In the genomic region with DNA sequence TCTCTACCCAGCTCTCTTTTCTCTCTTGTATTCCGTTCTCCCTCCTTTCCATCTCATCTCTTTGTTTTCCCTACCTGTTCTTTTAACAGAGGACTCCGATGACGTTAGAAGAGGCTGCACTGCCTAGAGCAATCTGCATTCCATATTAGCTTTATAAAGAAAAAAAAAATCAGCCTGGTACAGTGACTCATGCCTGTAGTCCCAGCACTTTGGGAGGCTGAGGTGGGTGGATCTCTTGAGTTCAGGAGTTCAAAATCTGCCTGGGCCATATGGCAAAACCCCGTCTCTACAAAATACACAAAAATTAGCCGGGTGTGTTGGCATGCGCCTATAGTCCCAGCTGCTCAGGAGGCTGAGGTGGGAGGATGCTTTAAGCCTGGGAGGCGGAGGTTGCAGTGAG, we compare ENCODE assay signal across 19 cellular contexts. TPM values are rescaled to one million over a fixed set of nuclear protein-coding genes. Genes with fewer than 3 reads are reported as not detected.
DNase-seq lines count a peak whose midpoint lies in the region; ATAC-seq and TF ChIP-seq lines count a peak whose summit lies in the region.
"Had no signal": no experiment of that assay in that cellular context is flagged by ENCODE, and none has a peak within 500 bp of the region (broad histone marks: within the 10 kb centered on the region; RNA-seq: fewer than 3 reads in every experiment).

No MANE protein-coding gene starts in this region.

- H3K56ac ChIP-seq in mesendoderm (ENCODE audit: low read length) = no peak overlapping the region

- no peak overlapping the region for H3K4me3 ChIP-seq in breast epithelium
- no peak overlapping the region for H3K4me3 ChIP-seq in mesendoderm (ENCODE audit: low read length)
- H3K4me3 ChIP-seq: lung had no signal

- H3K4me3 Mint-ChIP-seq in MCF 10A (ENCODE audit: unreplicated experiment) (no peak overlapping the region), glutamatergic neuron (ENCODE audit: unreplicated experiment) (no peak overlapping the region)
- no peak overlapping the region for H3K4me3 Mint-ChIP-seq in CD4-positive, alpha-beta T cell
- H3K4me3 Mint-ChIP-seq: activated naive CD8-positive, alpha-beta T cell; CD14-positive monocyte; central memory CD8-positive, alpha-beta T cell; naive thymus-derived CD8-positive, alpha-beta T cell; stimulated activated effector memory CD8-positive, alpha-beta T cell treated with anti-CD3 and anti-CD28 coated beads, Interleukin-12 subunit alpha, Interleukin-12 subunit beta, amount 100 ng/mL, for 72 hours had no signal

- H3K18ac ChIP-seq in mesendoderm (ENCODE audit: low read length) = no peak overlapping the region

- no peak overlapping the region for H3K4me2 ChIP-seq in mesendoderm (ENCODE audit: low read length)

- no peak overlapping the region for H3K23ac ChIP-seq in mesendoderm (ENCODE audit: low read length)

- peak; percentile 66 for DNase-seq in MCF 10A (ENCODE audit: unreplicated experiment)
- DNase-seq in breast epithelium (ENCODE audit: low spot score in 2 of 2) = no peak
- DNase-seq in caudate nucleus (lab: John Stamatoyannopoulos, UW) = peak in 12 of 61 donors; percentile 21 to 74 (median 30)
- DNase-seq in glutamatergic neuron = no peak
- DNase-seq in CD4-positive, alpha-beta T cell = no peak
- DNase-seq in mesendoderm = no peak
- DNase-seq: activated CD8-positive, alpha-beta memory T cell treated with anti-CD3 and anti-CD28 coated beads for 24 hours; DMS79; effector memory CD4-positive, alpha-beta T cell; naive thymus-derived CD8-positive, alpha-beta T cell; stimulated activated CD4-positive, alpha-beta T cell treated with anti-CD3 and anti-CD28 coated beads, Interleukin-12 subunit alpha, Interleukin-12 subunit beta, amount 100 ng/mL, for 4 hours; WERI-Rb-1 had no signal

- CTCF ChIA-PET in MCF 10A (lab: Yijun Ruan, JAX) = interaction anchor here (0.8 to 1.9 kb wide), 4 partner anchors 30 to 209 kb away, joined by 3 to 6 read pairs (median 4); no protein-coding TSS in a partner anchor
- CTCF ChIA-PET in CD4-positive, alpha-beta T cell (lab: Charles Lee) = no interaction called here

- H3K36me3 Mint-ChIP-seq in MCF 10A (ENCODE audit: insufficient read depth, unreplicated experiment) (no peaks in the 10 kb centered on the region), glutamatergic neuron (ENCODE audit: unreplicated experiment) (peaks cover 4% of the 10 kb centered on the region)
- no peaks in the 10 kb centered on the region for H3K36me3 Mint-ChIP-seq in CD4-positive, alpha-beta T cell (ENCODE audit: low read depth)
- H3K36me3 Mint-ChIP-seq: activated naive CD8-positive, alpha-beta T cell; naive thymus-derived CD8-positive, alpha-beta T cell; stimulated activated effector memory CD8-positive, alpha-beta T cell treated with anti-CD3 and anti-CD28 coated beads, Interleukin-12 subunit alpha, Interleukin-12 subunit beta, amount 100 ng/mL, for 72 hours had no signal

- no peak overlapping the region for H2BK5ac ChIP-seq in mesendoderm (ENCODE audit: low read length)

- no peak overlapping the region for H4K8ac ChIP-seq in mesendoderm (ENCODE audit: low read depth, low read length)

- BruUV-seq in MCF 10A (replicated peaks; lab: Mats Ljungman, UMichigan) = no TSS peak

- H3K27ac Mint-ChIP-seq in MCF 10A (ENCODE audit: low read depth, unreplicated experiment) = peak overlapping the region; percentile 52
- peak overlapping the region; percentile 89 for H3K27ac Mint-ChIP-seq in glutamatergic neuron (ENCODE audit: unreplicated experiment)
- no peak overlapping the region for H3K27ac Mint-ChIP-seq in CD4-positive, alpha-beta T cell
- H3K27ac Mint-ChIP-seq: activated naive CD8-positive, alpha-beta T cell; stimulated activated effector memory CD8-positive, alpha-beta T cell treated with anti-CD3 and anti-CD28 coated beads, Interleukin-12 subunit alpha, Interleukin-12 subunit beta, amount 100 ng/mL, for 72 hours had no signal

- H3K9ac ChIP-seq in mesendoderm (ENCODE audit: low read length) = no peak overlapping the region

- H3K9me3 Mint-ChIP-seq in MCF 10A (ENCODE audit: unreplicated experiment) = peaks cover 6% of the 10 kb centered on the region
- peaks cover 8% of the 10 kb centered on the region for H3K9me3 Mint-ChIP-seq in glutamatergic neuron (ENCODE audit: unreplicated experiment)
- H3K9me3 Mint-ChIP-seq in CD4-positive, alpha-beta T cell = no peaks in the 10 kb centered on the region
- H3K9me3 Mint-ChIP-seq: stimulated activated effector memory CD8-positive, alpha-beta T cell treated with anti-CD3 and anti-CD28 coated beads, Interleukin-12 subunit alpha, Interleukin-12 subunit beta, amount 100 ng/mL, for 72 hours had no signal

- H3K4ac ChIP-seq in mesendoderm (ENCODE audit: low read depth, low read length) = no peak overlapping the region

- H2BK120ac ChIP-seq in mesendoderm (ENCODE audit: low read depth, low read length) = no peak overlapping the region

- TF ChIP-seq POLR2A in breast epithelium (IDR thresholded peaks at IDR 0.05) = no peak

- H2BK15ac ChIP-seq in mesendoderm (replicated peaks; ENCODE audit: low read depth) = no peak overlapping the region

- H3K79me1 ChIP-seq in mesendoderm (ENCODE audit: low read length) = peaks cover 21% of the 10 kb centered on the region

- H4K5ac ChIP-seq in mesendoderm (ENCODE audit: low read length) = no peak overlapping the region

- no peaks in the 10 kb centered on the region for H3K9me3 ChIP-seq in breast epithelium
- no peaks in the 10 kb centered on the region for H3K9me3 ChIP-seq in CD4-positive, alpha-beta T cell (ENCODE audit: control insufficient read depth, low read length)

- H3K27me3 Mint-ChIP-seq in MCF 10A (ENCODE audit: insufficient read depth, unreplicated experiment) = no peaks in the 10 kb centered on the region
- peaks cover 5% of the 10 kb centered on the region for H3K27me3 Mint-ChIP-seq in glutamatergic neuron (ENCODE audit: unreplicated experiment)
- no peaks in the 10 kb centered on the region for H3K27me3 Mint-ChIP-seq in CD4-positive, alpha-beta T cell

- H3K27ac ChIP-seq in breast epithelium (no peak overlapping the region), caudate nucleus (ENCODE audit: low read depth, low read length) (peak overlapping the region; percentile 50), mesendoderm (ENCODE audit: low read depth, low read length) (no peak overlapping the region)
- H3K27ac ChIP-seq in CD4-positive, alpha-beta T cell (ENCODE audit: low read depth, low read length) = no peak overlapping the region

- ATAC-seq in CD4-positive, alpha-beta T cell (ENCODE audit: poor library complexity) = no peak
- ATAC-seq in GM19395 (IDR thresholded peaks at IDR 0.05; ENCODE audit: unreplicated experiment) = no peak
- ATAC-seq in GM18520 (IDR thresholded peaks at IDR 0.05; ENCODE audit: unreplicated experiment) = no peak
- ATAC-seq: naive thymus-derived CD8-positive, alpha-beta T cell; stimulated activated effector memory CD8-positive, alpha-beta T cell treated with anti-CD3 and anti-CD28 coated beads, Interleukin-12 subunit alpha, Interleukin-12 subunit beta, amount 100 ng/mL, for 72 hours had no signal

- TF ChIP-seq CTCF in MCF 10A (IDR thresholded peaks at IDR 0.05; ENCODE audit: unreplicated experiment) (no peak), breast epithelium (IDR thresholded peaks at IDR 0.05) (no peak), glutamatergic neuron (IDR thresholded peaks at IDR 0.05; ENCODE audit: partially characterized antibody, unreplicated experiment) (no peak)
- no peak for TF ChIP-seq CTCF in CD4-positive, alpha-beta T cell (IDR thresholded peaks at IDR 0.05)

- H3K27me3 ChIP-seq in breast epithelium (peaks cover 0 to 3% of the 10 kb centered on the region in 2 donors), mesendoderm (ENCODE audit: insufficient read depth, low read length, poor library complexity) (no peaks in the 10 kb centered on the region)
- H3K27me3 ChIP-seq in CD4-positive, alpha-beta T cell (ENCODE audit: control insufficient read depth, insufficient read depth, low read length) = no peaks in the 10 kb centered on the region

- no CpG with 5 or more reads among the region's 7 CpGs for WGBS in mesendoderm (ENCODE audit: extremely low coverage, insufficient coverage, low lambda C conversion rate)

- intact Hi-C loops in MCF 10A (cut with micrococcal nuclease) (no loop called here), breast epithelium (cut with DNase I; ENCODE audit: low total_unique reads) (no loop called here)
- intact Hi-C loops in CD4-positive, alpha-beta T cell (cut with DNase I, micrococcal nuclease) = no loop called here

- H3K4me1 ChIP-seq in breast epithelium (no peaks in the 10 kb centered on the region), mesendoderm (ENCODE audit: control insufficient read depth, low read depth, low read length) (no peaks in the 10 kb centered on the region)

- H3K4me1 Mint-ChIP-seq in MCF 10A (ENCODE audit: insufficient read depth, unreplicated experiment) (peaks cover 32% of the 10 kb centered on the region), glutamatergic neuron (ENCODE audit: low read depth, unreplicated experiment) (peaks cover 39% of the 10 kb centered on the region)
- H3K4me1 Mint-ChIP-seq in CD4-positive, alpha-beta T cell (ENCODE audit: low read depth) = no peaks in the 10 kb centered on the region
- H3K4me1 Mint-ChIP-seq: central memory CD8-positive, alpha-beta T cell; stimulated activated effector memory CD8-positive, alpha-beta T cell treated with anti-CD3 and anti-CD28 coated beads, Interleukin-12 subunit alpha, Interleukin-12 subunit beta, amount 100 ng/mL, for 72 hours had no signal

- POLR2A ChIA-PET in MCF 10A (lab: Yijun Ruan, JAX) = interaction anchor here (0.6 to 1.5 kb wide), 4 partner anchors 32 to 209 kb away, joined by 3 to 7 read pairs (median 3); no protein-coding TSS in a partner anchor
- POLR2A ChIA-PET in CD4-positive, alpha-beta T cell (lab: Charles Lee) = no interaction called here

- no peak overlapping the region for H2AK5ac ChIP-seq in mesendoderm (ENCODE audit: low read length)

- peaks cover 19% of the 10 kb centered on the region for H3K79me2 ChIP-seq in mesendoderm (ENCODE audit: control insufficient read depth, insufficient read depth, low read length)

- H3K36me3 ChIP-seq in breast epithelium (no peaks in the 10 kb centered on the region), mesendoderm (ENCODE audit: control insufficient read depth, insufficient read depth, low read length) (peaks cover 2% of the 10 kb centered on the region)

RNA-seq across cellular contexts. Expression of a gene that starts 49.0 kb away (rescaled TPM):
- total RNA-seq in MCF 10A (2022) (19.7 and 35.7 TPM in 2 replicates), breast epithelium (10 to 100 TPM; 14.7 to 42.6 (median 34.5) TPM), glutamatergic neuron (ENCODE audit: unreplicated experiment) (384 TPM)
- total RNA-seq in CD4-positive, alpha-beta T cell = 1 to 10 TPM; 2.7 TPM
- 58.2 TPM for polyA plus RNA-seq in mesendoderm (2013, experiment 1 of 2)
- polyA plus RNA-seq in mesendoderm (2013, experiment 2 of 2) = 58.7 TPM
